16 cellular contexts compared by ENCODE assay signal in genomic region chr2:9679218-9679617, GRCh38. TPM values are rescaled to one million over a fixed set of nuclear protein-coding genes. Genes with fewer than 3 reads are reported as not detected.
DNase-seq lines count a peak whose midpoint lies in the region; ATAC-seq, FAIRE-seq and TF ChIP-seq lines count a peak whose summit lies in the region.
"Had no signal": no experiment of that assay in that cellular context is flagged by ENCODE, and none has a peak within 500 bp of the region (broad histone marks: within the 10 kb centered on the region; RNA-seq: fewer than 3 reads in every experiment).

No MANE protein-coding gene starts in this region.

- in situ Hi-C loops in mammary epithelial cell (cut with MboI; ENCODE audit: low sequenced_read_pairs in 2 of 2), result no loop called here
- in situ Hi-C loops in K562 (cut with MboI), result no loop called here

- TF ChIP-seq EP300 in K562 (IDR thresholded peaks at IDR 0.05; ENCODE audit: low read length), result no peak

- no TSS peak for BruUV-seq in mammary epithelial cell (replicated peaks; lab: Mats Ljungman, UMichigan)
- BruUV-seq in K562 (replicated peaks; lab: Mats Ljungman, UMichigan), result no TSS peak

- H3K79me1 ChIP-seq in trophoblast cell (ENCODE audit: low read length), result peaks cover 6% of the 10 kb centered on the region

- dilution Hi-C loops in mammary epithelial cell (cut with HindIII; ENCODE audit: low sequenced_read_pairs), result no loop called here

- H3K14ac ChIP-seq in trophoblast cell (ENCODE audit: low read length), result no peak overlapping the region

- no peak overlapping the region for H3K23ac ChIP-seq in trophoblast cell (ENCODE audit: low read length)

- TF ChIP-seq POLR2A in breast epithelium (IDR thresholded peaks at IDR 0.05) (no peak), K562 (conservative IDR thresholded peaks at IDR 0.05) (no peak)

- no peak overlapping the region for H4K8ac ChIP-seq in trophoblast cell (ENCODE audit: low read depth, low read length)

- H2BK12ac ChIP-seq in trophoblast cell (ENCODE audit: low read length), result peak overlapping the region; percentile 41

- no peak overlapping the region for H2BK5ac ChIP-seq in trophoblast cell (ENCODE audit: low read depth, low read length, poor library complexity)

- no peak overlapping the region for H3K27ac ChIP-seq in mammary epithelial cell (ENCODE audit: insufficient read depth, low read depth, low read length)
- no peak overlapping the region for H3K27ac ChIP-seq in breast epithelium
- no peak overlapping the region for H3K27ac ChIP-seq in K562 (ENCODE audit: extremely low read depth, low read depth, low read length)
- no peak overlapping the region for H3K27ac ChIP-seq in trophoblast cell (ENCODE audit: low read depth, low read length)
- H3K27ac ChIP-seq: 22Rv1 had no signal

- no peak overlapping the region for H3K4me2 ChIP-seq in mammary epithelial cell (ENCODE audit: insufficient read depth, low read depth, low read length)
- H3K4me2 ChIP-seq in K562 (ENCODE audit: insufficient read depth, low read length), result no peak overlapping the region
- H3K4me2 ChIP-seq in trophoblast cell (ENCODE audit: low read length), result no peak overlapping the region
- H3K4me2 ChIP-seq: A549 had no signal

- no peak overlapping the region for H2BK120ac ChIP-seq in trophoblast cell (ENCODE audit: insufficient read depth, low read length, poor library complexity)

- no peaks in the 10 kb centered on the region for H3K79me2 ChIP-seq in mammary epithelial cell (ENCODE audit: insufficient read depth, low read length)
- no peaks in the 10 kb centered on the region for H3K79me2 ChIP-seq in K562 (ENCODE audit: control insufficient read depth, insufficient read depth, low read length)
- no peaks in the 10 kb centered on the region for H3K79me2 ChIP-seq in trophoblast cell (ENCODE audit: control insufficient read depth, insufficient read depth, low read length, poor library complexity)

- 100% methylated on average over 1 of the region's 2 CpGs for WGBS in mammary epithelial cell (ENCODE audit: low coverage, missing lambda C conversion rate)
- WGBS in K562 (ENCODE audit: insufficient coverage, low coverage, missing lambda C conversion rate), result 46% methylated on average over 2 of the region's 2 CpGs
- WGBS in trophoblast cell (ENCODE audit: extremely low coverage, insufficient coverage, insufficient read length), result no CpG with 5 or more reads among the region's 2 CpGs

- H3K36me3 ChIP-seq in mammary epithelial cell (ENCODE audit: insufficient read depth, low read length) (no peaks in the 10 kb centered on the region), breast epithelium (no peaks in the 10 kb centered on the region), K562 (ENCODE audit: control insufficient read depth, insufficient read depth, low read length) (no peaks in the 10 kb centered on the region), trophoblast cell (ENCODE audit: control insufficient read depth in 1 of 2, insufficient read depth in 2 of 2, low read length in 2 of 2) (no peaks in the 10 kb centered on the region)

- H3K18ac ChIP-seq in trophoblast cell (ENCODE audit: low read length), result no peak overlapping the region

- H3K4me1 ChIP-seq in mammary epithelial cell (ENCODE audit: insufficient read depth, low read length) (peaks cover 26% of the 10 kb centered on the region), breast epithelium (no peaks in the 10 kb centered on the region), K562 (replicated peaks in 1 of 2; ENCODE audit: control insufficient read depth in 2 of 2, insufficient read depth in 2 of 2, low read length in 2 of 2) (peaks cover 4 to 17% of the 10 kb centered on the region in 2 experiments; a peak in 3 of 5 replicates), trophoblast cell (ENCODE audit: control insufficient read depth in 1 of 2, insufficient read depth in 2 of 2, low read length in 2 of 2) (peaks cover 6 to 7% of the 10 kb centered on the region in 2 experiments)

- no peak overlapping the region for H3K4me3 ChIP-seq in mammary epithelial cell (replicated peaks in 1 of 3; ENCODE audit: insufficient read depth in 1 of 3, low read depth in 2 of 3, low read length in 3 of 3)
- H3K4me3 ChIP-seq in breast epithelium, result no peak overlapping the region
- H3K4me3 ChIP-seq in K562, result no peak overlapping the region
- no peak overlapping the region for H3K4me3 ChIP-seq in trophoblast cell (ENCODE audit: low read depth, low read length)
- H3K4me3 ChIP-seq: A549 had no signal

- peaks cover 3% of the 10 kb centered on the region for H3K9me1 ChIP-seq in K562 (ENCODE audit: control insufficient read depth, insufficient read depth, low read length)

- POLR2A ChIA-PET in K562 (lab: Yijun Ruan, JAX), result no interaction called here

- TF ChIP-seq RAD21 in K562 (CRISPR knock-in tag; conservative IDR thresholded peaks at IDR 0.05 in 1 of 2, IDR thresholded peaks at IDR 0.05 in 1 of 2), result no peak

- H4K12ac ChIP-seq in trophoblast cell (ENCODE audit: low read depth, low read length), result no peak overlapping the region

- CTCF ChIA-PET in mammary epithelial cell (lab: Charles Lee; ENCODE audit: low non-redundant PET) (no interaction called here), K562 (lab: Yijun Ruan, JAX; ENCODE audit: low intra/inter-chr PET ratio) (no interaction called here)

- no peak overlapping the region for H2AK5ac ChIP-seq in trophoblast cell (ENCODE audit: low read length)

- H2AFZ ChIP-seq in mammary epithelial cell (ENCODE audit: low read depth, low read length) (peak overlapping the region; percentile 54), K562 (ENCODE audit: low read depth, low read length) (peak overlapping the region; percentile 71), trophoblast cell (ENCODE audit: insufficient read depth, low read length, poor library complexity) (no peak overlapping the region)

- no peak for DNase-seq in mammary epithelial cell
- DNase-seq in breast epithelium (ENCODE audit: low spot score in 2 of 2), result no peak
- no peak for DNase-seq in K562 (ENCODE audit: extremely low read depth in 1 of 4, low spot score in 3 of 4)
- peak in 1 of 2 donors; percentile 36 for DNase-seq in trophoblast cell
- no peak for DNase-seq in NCI-H446 (lab: John Stamatoyannopoulos, UW)
- DNase-seq in NCI-H748 treated with DMSO at 0.1 percent for 48 hours (lab: John Stamatoyannopoulos, UW), result no peak
- DNase-seq in NCI-H82 (lab: John Stamatoyannopoulos, UW), result no peak
- DNase-seq: AML-193; CD8-positive, alpha-beta T cell; H9 had no signal

- no peak overlapping the region for H3K4ac ChIP-seq in trophoblast cell (ENCODE audit: low read depth, low read length)

- ATAC-seq in K562, result peak; percentile 17; the same call in 2 of the 3 replicates
- ATAC-seq: A549; CD8-positive, alpha-beta T cell had no signal

- intact Hi-C loops in mammary epithelial cell (cut with micrococcal nuclease) (no loop called here), breast epithelium (cut with DNase I; ENCODE audit: low total_unique reads) (no loop called here), K562 (cut with micrococcal nuclease) (no loop called here)

- H3K9ac ChIP-seq in mammary epithelial cell (ENCODE audit: insufficient read depth, low read length) (no peak overlapping the region), K562 (ENCODE audit: insufficient read depth in 1 of 2, low read depth in 2 of 2, low read length in 2 of 2) (no peak overlapping the region), trophoblast cell (ENCODE audit: low read length) (no peak overlapping the region)

- FAIRE-seq in K562 (lab: Jason Lieb, UNC), result no peak
- FAIRE-seq: A549, G401.6, GM12891, GM19239, H1 had no signal

- TF ChIP-seq CTCF in mammary epithelial cell (conservative IDR thresholded peaks at IDR 0.05 in 1 of 2, IDR thresholded peaks at IDR 0.05 in 1 of 2; ENCODE audit: extremely low read depth in 1 of 2, insufficient read depth in 1 of 2, low read depth in 1 of 2, low read length in 2 of 2) (no peak), breast epithelium (IDR thresholded peaks at IDR 0.05) (no peak), K562 (IDR thresholded peaks at IDR 0.05 in 2 of 3, conservative IDR thresholded peaks at IDR 0.05 in 1 of 3; ENCODE audit: insufficient read depth in 2 of 3, low read depth in 1 of 3, low read length in 3 of 3) (no peak)

- H3K9me3 ChIP-seq in mammary epithelial cell (replicated peaks; ENCODE audit: insufficient read depth, low read length) (no peaks in the 10 kb centered on the region), breast epithelium (no peaks in the 10 kb centered on the region), K562 (replicated peaks; ENCODE audit: control insufficient read depth, insufficient read depth, low read depth, low read length) (no peaks in the 10 kb centered on the region), trophoblast cell (ENCODE audit: insufficient read depth, low read depth, low read length) (no peaks in the 10 kb centered on the region)
- H3K9me3 ChIP-seq: A549 had no signal

- no peaks in the 10 kb centered on the region for H3K27me3 ChIP-seq in mammary epithelial cell (ENCODE audit: insufficient read depth, low read length)
- H3K27me3 ChIP-seq in breast epithelium, result no peaks in the 10 kb centered on the region
- H3K27me3 ChIP-seq in K562 (ENCODE audit: control insufficient read depth in 2 of 2, insufficient read depth in 2 of 2, low read length in 2 of 2), result no peaks in the 10 kb centered on the region
- H3K27me3 ChIP-seq in trophoblast cell (ENCODE audit: insufficient read depth, low read length), result no peaks in the 10 kb centered on the region

- H4K91ac ChIP-seq in trophoblast cell (ENCODE audit: low read depth, low read length), result peak overlapping the region; percentile 35

- H4K20me1 ChIP-seq in mammary epithelial cell (ENCODE audit: insufficient read depth, low read length) (no peaks in the 10 kb centered on the region), K562 (replicated peaks; ENCODE audit: control insufficient read depth, insufficient read depth, low read length) (no peaks in the 10 kb centered on the region)

RNA-seq across cellular contexts. Expression of gene YWHAQ, which starts 48.4 kb away (rescaled TPM):
- total RNA-seq in mammary epithelial cell (100 to 1,000 TPM; 326 to 442 TPM), breast epithelium (100 to 1,000 TPM; 176 to 226 (median 186) TPM), K562 (2014; rRNA removed) (97.7 and 108 TPM in 2 replicates), K562 (2014; rRNA removed; fragmentation: Illumina TruSeq; extraction: Trizol) (276 and 301 TPM in 2 replicates), K562 (2015; rRNA removed; fragmentation: Illumina TruSeq; extraction: Trizol) (191 and 203 TPM in 2 replicates), K562 (2021) (263 and 267 TPM in 2 replicates)
- polyA plus RNA-seq in mammary epithelial cell (411 TPM), K562 (2011; rRNA removed) (245 and 359 TPM in 2 replicates), K562 (2014; fragmentation: Illumina TruSeq; extraction: Trizol) (218 and 243 TPM in 2 replicates), K562 (2014; fragmentation: Nextera tagmentation; extraction: Ambion mirVana) (10 to 100 TPM; 63.1 to 79.2 TPM), K562 (2014; rRNA removed) (151 and 178 TPM in 2 replicates)
- 469 TPM for polyA minus RNA-seq in mammary epithelial cell
- total RNA-seq in K562 (2011; cell fraction: chromatin; rRNA removed; ENCODE audit: low replicate concordance), result 25.2 and 50.9 TPM in 2 replicates
- 29.5 and 31.5 TPM in 2 replicates for total RNA-seq in K562 (2011; cell fraction: nucleolus; rRNA removed)
- total RNA-seq in K562 (2011; cell fraction: nucleoplasm; rRNA removed), result 48.2 and 73.2 TPM in 2 replicates
- 102 and 143 TPM in 2 replicates for polyA plus RNA-seq in K562 (2011; cell fraction: cytosol; rRNA removed)
- 48.6 and 76.4 TPM in 2 replicates for polyA plus RNA-seq in K562 (2011; cell fraction: nucleus; rRNA removed)
- 186 and 231 TPM in 2 replicates for polyA plus RNA-seq in K562 (2012)
- 327 and 372 TPM in 2 replicates for polyA minus RNA-seq in K562 (2011; rRNA and poly(A)+ RNA removed)
- polyA minus RNA-seq in K562 (2011; cell fraction: cytosol; rRNA and poly(A)+ RNA removed), result 162 and 201 TPM in 2 replicates
- polyA minus RNA-seq in K562 (2011; cell fraction: nucleus; rRNA and poly(A)+ RNA removed), result 20.7 and 42.0 TPM in 2 replicates
- 327 and 332 TPM in 2 replicates for polyA plus RNA-seq in trophoblast cell (2013)
